Comparison of ENCODE assay signal across 17 cellular contexts in genomic region chr18:27668126-27668525, GRCh38.
DNase-seq lines count a peak whose midpoint lies in the region; ATAC-seq and TF ChIP-seq lines count a peak whose summit lies in the region.
"Had no signal": no experiment of that assay in that cellular context is flagged by ENCODE, and none has a peak within 500 bp of the region (broad histone marks: within the 10 kb centered on the region; RNA-seq: fewer than 3 reads in every experiment).

No MANE protein-coding gene starts in this region.

- no peak overlapping the region for H3K4me3 ChIP-seq in neural progenitor cell
- H3K4me3 ChIP-seq: Peyer's patch had no signal

- H3K36me3 Mint-ChIP-seq in HFFc6 (ENCODE audit: low read depth) (no peaks in the 10 kb centered on the region), neural progenitor cell (peaks cover 11% of the 10 kb centered on the region)
- H3K36me3 Mint-ChIP-seq: CD4-positive, CD25-positive, alpha-beta regulatory T cell had no signal

- H3K9ac ChIP-seq in neural progenitor cell = no peak overlapping the region

- peak overlapping the region; percentile 27 for H3K27ac ChIP-seq in neural progenitor cell
- H3K27ac ChIP-seq: 22Rv1, Peyer's patch had no signal

- DNase-seq in A172 (ENCODE audit: low spot score) = peak; percentile 46
- no peak for DNase-seq in HFFc6
- DNase-seq in amniotic stem cell (lab: John Stamatoyannopoulos, UW) = peak; percentile 0
- DNase-seq in neural progenitor cell (ENCODE audit: low spot score) = no peak
- DNase-seq in putamen (ENCODE audit: low spot score) = no peak
- DNase-seq in omental fat pad (ENCODE audit: low spot score) = no peak
- no peak for DNase-seq in Right ventricle myocardium inferior (ENCODE audit: missing footprints)
- DNase-seq: BE2C; Caco-2; CD4-positive, CD25-positive, alpha-beta regulatory T cell; DMS153; NCI-H1105 treated with DMSO at 0.1 percent for 48 hours; NCI-H1694; NCI-H2081 treated with DMSO at 0.1 percent for 48 hours; Peyer's patch had no signal

- H3K27me3 Mint-ChIP-seq in HFFc6 (ENCODE audit: insufficient read depth) (peaks cover 9% of the 10 kb centered on the region), neural progenitor cell (ENCODE audit: insufficient read depth, low read depth) (peaks cover 6% of the 10 kb centered on the region)
- H3K27me3 Mint-ChIP-seq: CD4-positive, CD25-positive, alpha-beta regulatory T cell had no signal

- H3K9me3 Mint-ChIP-seq in HFFc6 = peaks cover under 1% of the 10 kb centered on the region; the same call in 1 of the 2 replicates
- peaks cover 6% of the 10 kb centered on the region for H3K9me3 Mint-ChIP-seq in neural progenitor cell

- peak overlapping the region; percentile 18; the same call in 1 of the 2 replicates for H3K4me3 Mint-ChIP-seq in HFFc6
- H3K4me3 Mint-ChIP-seq in neural progenitor cell = no peak overlapping the region
- H3K4me3 Mint-ChIP-seq: CD4-positive, CD25-positive, alpha-beta regulatory T cell had no signal

- intact Hi-C loops in Right ventricle myocardium inferior (cut with DNase I) = no loop called here

- no peaks in the 10 kb centered on the region for H3K36me3 ChIP-seq in neural progenitor cell
- H3K36me3 ChIP-seq: BE2C, Peyer's patch had no signal

- H3K4me1 ChIP-seq in neural progenitor cell = peaks cover 59% of the 10 kb centered on the region
- H3K4me1 ChIP-seq: BE2C, Caco-2, Peyer's patch had no signal

- H3F3A ChIP-seq in neural progenitor cell (ENCODE audit: low read depth) = peaks cover 28% of the 10 kb centered on the region

- no peaks in the 10 kb centered on the region for H3K9me3 ChIP-seq in neural progenitor cell (ENCODE audit: low read depth)
- H3K9me3 ChIP-seq: BE2C, Caco-2, Peyer's patch had no signal

- no peaks in the 10 kb centered on the region for H4K20me1 ChIP-seq in neural progenitor cell (ENCODE audit: low read depth)

- peaks cover 36% of the 10 kb centered on the region for H3K4me1 Mint-ChIP-seq in HFFc6 (ENCODE audit: low read depth)
- H3K4me1 Mint-ChIP-seq in neural progenitor cell = peaks cover 40% of the 10 kb centered on the region
- H3K4me1 Mint-ChIP-seq: CD4-positive, CD25-positive, alpha-beta regulatory T cell had no signal

- no peaks in the 10 kb centered on the region for H3K79me2 ChIP-seq in neural progenitor cell (ENCODE audit: low read depth)

- TF ChIP-seq CTCF in HFFc6 (IDR thresholded peaks at IDR 0.05) (no peak), neural progenitor cell (IDR thresholded peaks at IDR 0.05) (no peak), omental fat pad (IDR thresholded peaks at IDR 0.05) (no peak)

- H3K27me3 ChIP-seq in neural progenitor cell = no peaks in the 10 kb centered on the region
- H3K27me3 ChIP-seq: BE2C, Peyer's patch had no signal

- H2AFZ ChIP-seq in neural progenitor cell (replicated peaks) = no peak overlapping the region

- H3K27ac Mint-ChIP-seq in HFFc6 (no peak overlapping the region), neural progenitor cell (peak overlapping the region; percentile 96)
- H3K27ac Mint-ChIP-seq: CD4-positive, CD25-positive, alpha-beta regulatory T cell had no signal

- no peak for ATAC-seq in omental fat pad (ENCODE audit: low FRiP score)
- ATAC-seq in GM19463 (IDR thresholded peaks at IDR 0.05; ENCODE audit: unreplicated experiment) = no peak
- ATAC-seq in Right ventricle myocardium inferior = no peak

- H3K4me2 ChIP-seq in neural progenitor cell = peak overlapping the region; percentile 20

Comparison
In these comparisons a context has a peak if more than half of its experiments do, and no peak if none do; other contexts are left out.
1. DNase-seq: peak in A172 (single experiment) and amniotic stem cell (single experiment); none in HFFc6 (single experiment), neural progenitor cell (single experiment), putamen (single experiment), omental fat pad (single experiment) and Right ventricle myocardium inferior (single experiment).